20 cellular contexts compared by ENCODE assay signal in the genomic region with DNA sequence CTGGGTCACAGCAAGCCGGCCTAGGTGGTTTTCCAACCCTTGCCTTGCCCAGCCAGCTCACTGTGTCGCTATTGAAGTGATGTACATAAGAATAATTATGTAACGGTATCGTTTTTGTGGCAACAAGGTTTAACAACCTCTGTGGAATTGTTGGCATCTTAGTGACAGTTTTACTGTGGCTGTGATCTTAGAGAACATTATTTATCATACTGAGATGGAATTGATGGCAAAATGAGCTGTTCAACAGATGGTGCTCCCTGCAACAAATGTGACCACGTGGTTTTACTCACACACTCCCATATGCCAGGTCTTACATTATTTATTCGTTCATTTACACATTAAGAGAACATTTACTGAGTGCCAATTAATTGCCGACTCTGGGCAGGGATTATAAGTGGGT.
DNase-seq lines count a peak whose midpoint lies in the region; ATAC-seq and TF ChIP-seq lines count a peak whose summit lies in the region.
"Had no signal": no experiment of that assay in that cellular context is flagged by ENCODE, and none has a peak within 500 bp of the region (broad histone marks: within the 10 kb centered on the region; RNA-seq: fewer than 3 reads in every experiment).

No MANE protein-coding gene starts in this region.

- peaks cover 0 to 28% (median 0%) of the 10 kb centered on the region in 5 experiments for H3K9me3 Mint-ChIP-seq in brain
- H3K9me3 Mint-ChIP-seq in type B pancreatic cell, result no peaks in the 10 kb centered on the region
- no peaks in the 10 kb centered on the region for H3K9me3 Mint-ChIP-seq in stimulated activated memory B cell treated with anti-CD40 and anti-IgM and Interleukin-4, amounts not matched to agents 10 μg/mL and 1 μg/mL and 100 μg/mL, for 72 hours
- H3K9me3 Mint-ChIP-seq: CD8-positive, alpha-beta T cell; T-cell had no signal

- H3K27ac Mint-ChIP-seq in brain (peak overlapping the region in 3 of 5 experiments; percentile 35 to 90 (median 71)), type B pancreatic cell (no peak overlapping the region)
- H3K27ac Mint-ChIP-seq in stimulated activated memory B cell treated with anti-CD40 and anti-IgM and Interleukin-4, amounts not matched to agents 10 μg/mL and 1 μg/mL and 100 μg/mL, for 72 hours, result no peak overlapping the region
- H3K27ac Mint-ChIP-seq: CD8-positive, alpha-beta T cell; T-cell had no signal

- peaks cover 8% of the 10 kb centered on the region for H3K27me3 Mint-ChIP-seq in brain
- H3K27me3 Mint-ChIP-seq in type B pancreatic cell, result peaks cover 13% of the 10 kb centered on the region
- H3K27me3 Mint-ChIP-seq in stimulated activated memory B cell treated with anti-CD40 and anti-IgM and Interleukin-4, amounts not matched to agents 10 μg/mL and 1 μg/mL and 100 μg/mL, for 72 hours, result peaks cover 20% of the 10 kb centered on the region

- H3K4me1 Mint-ChIP-seq in brain (peaks cover 22% of the 10 kb centered on the region), type B pancreatic cell (ENCODE audit: unreplicated experiment) (peaks cover 13% of the 10 kb centered on the region)
- H3K4me1 Mint-ChIP-seq in stimulated activated memory B cell treated with anti-CD40 and anti-IgM and Interleukin-4, amounts not matched to agents 10 μg/mL and 1 μg/mL and 100 μg/mL, for 72 hours, result no peaks in the 10 kb centered on the region
- H3K4me1 Mint-ChIP-seq: T-cell had no signal

- in situ Hi-C loops in GM13977 (cut with MboI; ENCODE audit: low pct_unique_long_range_greater_than_20kb, low sequenced_read_pairs, unreplicated experiment), result no loop called here

- ATAC-seq in stimulated activated memory B cell treated with anti-CD40 and anti-IgM and Interleukin-4, amounts not matched to agents 10 μg/mL and 1 μg/mL and 100 μg/mL, for 72 hours, result no peak
- ATAC-seq in HG02642 (IDR thresholded peaks at IDR 0.05; ENCODE audit: poor library complexity, unreplicated experiment), result no peak
- ATAC-seq: CD8-positive, alpha-beta T cell; SK-N-SH treated with all-trans-retinoic acid at 6 μM for 48 hours; T-cell had no signal

- H3K36me3 Mint-ChIP-seq in brain (no peaks in the 10 kb centered on the region), type B pancreatic cell (no peaks in the 10 kb centered on the region)
- H3K36me3 Mint-ChIP-seq in stimulated activated memory B cell treated with anti-CD40 and anti-IgM and Interleukin-4, amounts not matched to agents 10 μg/mL and 1 μg/mL and 100 μg/mL, for 72 hours, result no peaks in the 10 kb centered on the region
- H3K36me3 Mint-ChIP-seq: CD8-positive, alpha-beta T cell; T-cell had no signal

- peak overlapping the region in 1 of 5 experiments; percentile 42 for H3K4me3 Mint-ChIP-seq in brain
- H3K4me3 Mint-ChIP-seq in type B pancreatic cell, result no peak overlapping the region
- no peak overlapping the region for H3K4me3 Mint-ChIP-seq in stimulated activated memory B cell treated with anti-CD40 and anti-IgM and Interleukin-4, amounts not matched to agents 10 μg/mL and 1 μg/mL and 100 μg/mL, for 72 hours
- H3K4me3 Mint-ChIP-seq: CD8-positive, alpha-beta T cell; T-cell had no signal

- DNase-seq in DMS 273 (lab: John Stamatoyannopoulos, UW; ENCODE audit: unreplicated experiment) (peak; percentile 89), NCI-H2171 (lab: John Stamatoyannopoulos, UW) (peak; percentile 66), left kidney (ENCODE audit: low read depth, low spot score) (peak; percentile 37), type B pancreatic cell (ENCODE audit: extremely low spot score, unreplicated experiment) (no peak), GM13977 (ENCODE audit: low spot score) (no peak)
- DNase-seq: CD8-positive, alpha-beta T cell; DMS79 treated with DMSO at 0.1 percent for 48 hours; GM23248; MM.1S; NCI-H1092; NCI-H2107; NCI-H226; NCI-H526 treated with DMSO at 0.1 percent for 48 hours; OCI-M1; SIG-M5; T-cell had no signal

- TF ChIP-seq CTCF in brain (conservative IDR thresholded peaks at IDR 0.05) (no peak), type B pancreatic cell (conservative IDR thresholded peaks at IDR 0.05) (no peak), GM13977 (IDR thresholded peaks at IDR 0.05; ENCODE audit: extremely low read depth, insufficient read depth, missing control alignments) (no peak)

Comparison
In these comparisons a context has a peak if more than half of its experiments do, and no peak if none do; other contexts are left out.
1. DNase-seq: peak in DMS 273 (single experiment), NCI-H2171 (single experiment) and left kidney (single experiment); none in type B pancreatic cell (single experiment) and GM13977 (single experiment).
2. H3K27ac Mint-ChIP-seq: peak in brain (3 of 5); none in type B pancreatic cell (single experiment) and stimulated activated memory B cell treated with anti-CD40 and anti-IgM and Interleukin-4, amounts not matched to agents 10 μg/mL and 1 μg/mL and 100 μg/mL, for 72 hours (single experiment).